ENCODE assay signal across 9 cellular contexts in the genomic region with DNA sequence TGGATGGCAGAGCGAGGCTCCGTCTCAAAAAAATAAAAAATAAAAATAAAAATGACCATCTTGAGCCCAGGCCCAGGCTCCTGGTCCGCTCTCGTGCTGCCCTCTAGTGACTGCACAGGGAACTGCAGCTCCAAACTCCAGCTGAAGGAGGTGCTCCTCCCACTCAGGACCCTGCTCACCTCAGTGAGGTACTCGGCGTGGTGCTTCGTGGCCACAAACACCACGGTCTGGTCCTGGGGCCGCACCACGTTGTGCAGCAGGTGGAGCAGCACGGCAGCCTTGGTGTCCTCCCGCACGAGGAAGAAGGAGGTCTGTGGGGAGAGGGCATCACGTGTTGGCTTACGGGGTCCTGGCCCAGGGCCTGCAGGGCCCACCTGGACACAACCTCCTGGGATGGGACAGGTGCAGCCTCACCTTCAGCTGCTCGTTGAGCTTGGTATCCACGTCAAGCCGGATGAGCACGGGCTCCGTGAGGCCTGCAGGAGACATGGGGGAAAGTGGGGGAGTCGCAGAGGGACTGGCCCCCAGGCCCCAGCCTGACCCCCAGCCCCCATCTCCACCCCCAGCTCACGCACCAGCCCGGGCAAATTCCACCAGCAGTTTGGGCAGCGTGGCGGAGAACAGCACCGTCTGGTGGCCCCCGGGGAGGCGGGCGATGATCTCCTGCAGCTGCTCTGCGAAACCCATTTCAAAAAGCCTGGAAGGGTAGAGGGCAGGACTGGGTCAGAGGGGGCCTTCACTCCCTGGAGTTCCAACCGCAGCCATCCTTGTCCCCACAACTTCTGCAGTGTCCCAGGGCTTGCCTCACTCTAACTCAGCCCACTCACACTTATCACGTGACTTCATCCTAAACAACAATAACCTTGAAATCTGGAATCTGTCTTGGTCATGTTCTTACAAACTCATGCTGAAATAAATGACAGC. TPM values are rescaled to one million over a fixed set of nuclear protein-coding genes. Genes with fewer than 3 reads are reported as not detected.
DNase-seq lines count a peak whose midpoint lies in the region; ATAC-seq and TF ChIP-seq lines count a peak whose summit lies in the region.
"Had no signal": no experiment of that assay in that cellular context is flagged by ENCODE, and none has a peak within 500 bp of the region (broad histone marks: within the 10 kb centered on the region; RNA-seq: fewer than 3 reads in every experiment).

No MANE protein-coding gene starts in this region.

- H3K4me3 Mint-ChIP-seq in neural crest cell: no peak overlapping the region

- H3K27ac ChIP-seq in esophagus muscularis mucosa (replicated peaks in 1 of 4): no peak overlapping the region
- H3K27ac ChIP-seq: SK-N-MC had no signal

- TF ChIP-seq CTCF in esophagus muscularis mucosa (IDR thresholded peaks at IDR 0.05): peak in 2 of 3 experiments; percentile 88 to 95
- peak; percentile 98 for TF ChIP-seq CTCF in neural crest cell (conservative IDR thresholded peaks at IDR 0.05)

- H3K4me3 ChIP-seq in esophagus muscularis mucosa: no peak overlapping the region
- H3K4me3 ChIP-seq: SK-N-MC had no signal

- no peak for TF ChIP-seq POLR2A in esophagus muscularis mucosa (IDR thresholded peaks at IDR 0.05; ENCODE audit: low read depth)

- WGBS in esophagus muscularis mucosa: 36% methylated on average over 21 of the region's 32 CpGs

- H3K36me3 Mint-ChIP-seq in neural crest cell (ENCODE audit: low read depth): peaks cover 31% of the 10 kb centered on the region

- peak; percentile 54 for ATAC-seq in GM21515 (IDR thresholded peaks at IDR 0.05; ENCODE audit: unreplicated experiment)
- ATAC-seq in GM19397 (IDR thresholded peaks at IDR 0.05; ENCODE audit: unreplicated experiment): no peak

- DNase-seq in CD1c-positive myeloid dendritic cell (ENCODE audit: extremely low spot score) (peak; percentile 72), NCI-H774 (lab: John Stamatoyannopoulos, UW) (peak; percentile 22), activated T-cell treated with anti-CD3 and anti-CD28 coated beads for 4 hours (peak; percentile 73), esophagus muscularis mucosa (ENCODE audit: extremely low spot score) (no peak), neural crest cell (ENCODE audit: low read depth, low spot score) (peak; percentile 83), stromal cell of bone marrow (ENCODE audit: low read depth) (peak; percentile 40)

- peaks cover 0 to 7% (median 3%) of the 10 kb centered on the region in 4 donors for H3K9me3 ChIP-seq in esophagus muscularis mucosa

- H3K9me3 Mint-ChIP-seq in neural crest cell: no peaks in the 10 kb centered on the region

- no peaks in the 10 kb centered on the region for H3K27me3 ChIP-seq in esophagus muscularis mucosa

- no peaks in the 10 kb centered on the region for H3K4me1 ChIP-seq in esophagus muscularis mucosa

- H3K4me1 Mint-ChIP-seq in neural crest cell: no peaks in the 10 kb centered on the region

- no peak for TF ChIP-seq EP300 in esophagus muscularis mucosa (IDR thresholded peaks at IDR 0.05)

- H3K36me3 ChIP-seq in esophagus muscularis mucosa: peaks cover 95 to 100% (median 99%) of the 10 kb centered on the region in 4 donors

- H3K27me3 Mint-ChIP-seq in neural crest cell (ENCODE audit: low read depth): no peaks in the 10 kb centered on the region

- H3K27ac Mint-ChIP-seq in neural crest cell (ENCODE audit: unreplicated experiment): no peak overlapping the region

- intact Hi-C loops in esophagus muscularis mucosa (cut with DNase I): loop anchor here (5.0 kb wide), 1 partner anchor 127 kb away; no protein-coding TSS in a partner anchor

RNA-seq across cellular contexts. Expression of gene DDX54, which starts 10.6 kb away (rescaled TPM):
- 10 to 100 TPM; 29.1 to 59.6 (median 52.7) TPM for total RNA-seq in esophagus muscularis mucosa
- 68.5 and 69.7 TPM in 2 replicates for total RNA-seq in neural crest cell

RNA-seq across cellular contexts. Expression of gene RITA1, which starts 10.8 kb away (rescaled TPM):
- total RNA-seq in esophagus muscularis mucosa (10 to 100 TPM; 12.3 to 21.4 (median 16.2) TPM), neural crest cell (20.0 and 20.1 TPM in 2 replicates)

RNA-seq across cellular contexts. Expression of gene CFAP73, which starts 25.2 kb away (rescaled TPM):
- total RNA-seq in esophagus muscularis mucosa: not detected
- total RNA-seq in neural crest cell: not detected in 2 replicates

RNA-seq across cellular contexts. Expression of gene RASAL1, which starts 39.2 kb away (rescaled TPM):
- total RNA-seq in esophagus muscularis mucosa: under 1 TPM in 1 of 4 donors, not detected in 3; 0.17 TPM
- total RNA-seq in neural crest cell: not detected in 2 replicates

RNA-seq across cellular contexts. Expression of gene TPCN1, which starts 46.5 kb away (rescaled TPM):
- total RNA-seq in esophagus muscularis mucosa (10 to 100 TPM; 31.1 to 54.0 (median 34.5) TPM), neural crest cell (18.3 and 18.9 TPM in 2 replicates)
